In the genomic region with DNA sequence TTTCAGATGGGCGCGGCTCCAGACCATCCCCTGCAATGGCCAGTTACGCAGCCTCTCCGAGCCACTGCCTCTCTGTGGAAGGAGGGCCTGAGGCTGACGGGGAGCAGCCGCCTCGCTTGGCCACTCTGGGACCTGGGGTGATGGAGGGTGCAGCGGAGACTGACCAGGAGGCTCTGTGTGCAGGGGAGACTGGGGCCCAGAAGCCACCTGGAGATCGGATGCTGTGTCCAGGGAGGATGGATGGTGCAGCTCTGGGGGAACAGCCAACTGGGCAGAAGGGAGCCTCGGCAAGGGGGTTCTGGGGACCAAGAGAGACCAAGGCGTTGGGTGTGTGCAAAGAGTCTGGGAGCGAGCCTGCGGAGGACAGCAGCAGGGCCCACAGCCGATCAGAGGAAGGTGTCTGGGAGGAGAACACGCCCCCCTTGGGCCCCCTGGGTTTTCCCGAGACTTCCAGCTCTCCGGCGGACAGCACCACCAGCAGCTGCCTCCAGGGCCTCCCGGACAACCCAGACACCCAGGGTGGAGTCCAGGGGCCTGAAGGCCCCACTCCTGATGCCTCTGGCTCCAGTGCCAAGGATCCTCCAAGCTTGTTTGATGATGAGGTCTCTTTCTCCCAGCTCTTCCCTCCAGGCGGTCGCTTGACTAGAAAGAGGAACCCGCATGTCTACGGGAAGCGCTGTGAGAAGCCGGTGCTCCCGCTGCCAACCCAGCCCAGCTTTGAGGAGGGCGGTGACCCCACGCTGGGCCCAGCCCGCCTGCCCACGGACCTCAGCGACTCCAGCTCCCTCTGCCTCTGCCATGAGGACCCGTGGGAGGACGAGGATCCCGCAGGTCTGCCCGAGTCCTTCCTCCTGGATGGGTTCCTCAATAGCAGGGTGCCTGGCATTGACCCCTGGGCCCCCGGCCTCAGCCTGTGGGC, we compare ENCODE assay signal across 24 cellular contexts.
"Had no signal": no experiment of that assay in that cellular context is flagged by ENCODE, and none has a peak within 500 bp of the region (broad histone marks: within the 10 kb centered on the region; RNA-seq: fewer than 3 reads in every experiment).

No MANE protein-coding gene starts in this region.

- H3K9me3 Mint-ChIP-seq: activated CD4-positive, alpha-beta T cell treated with anti-CD3 and anti-CD28 coated beads, Interleukin-2, amount 10 ng/mL, durations not matched to agents 7 days and 5 days; activated CD8-positive, alpha-beta T cell treated with anti-CD3 and anti-CD28 coated beads for 36 hours; activated naive CD4-positive, alpha-beta T cell treated with anti-CD3 and anti-CD28 coated beads, Interleukin-2, amount 50 U/mL, for 24 hours; brain; dendritic cell treated with granulocyte-macrophage colony-stimulating factor and Interleukin-4, amounts not matched to agents 40 ng/mL and 50 ng/mL, for 4 days; immature natural killer cell; mesothelial cell of epicardium; natural killer cell; stimulated activated naive CD8-positive, alpha-beta T cell treated with anti-CD3 and anti-CD28 coated beads, Interleukin-15, amount 100 ng/mL, for 72 hours had no signal

- H3K4me3 ChIP-seq: left ventricle myocardium inferior, tibial nerve had no signal

- H3K4me1 Mint-ChIP-seq: activated CD4-positive, alpha-beta T cell treated with anti-CD3 and anti-CD28 coated beads, Interleukin-2, amount 10 ng/mL, durations not matched to agents 7 days and 5 days; activated naive CD4-positive, alpha-beta T cell treated with anti-CD3 and anti-CD28 coated beads, Interleukin-2, amount 50 U/mL, for 24 hours; brain; mesothelial cell of epicardium had no signal

- H3K36me3 Mint-ChIP-seq: activated CD8-positive, alpha-beta memory T cell treated with anti-CD3 and anti-CD28 coated beads, Interleukin-2, amount 10 ng/mL, durations not matched to agents 7 days and 5 days; activated naive CD4-positive, alpha-beta T cell treated with anti-CD3 and anti-CD28 coated beads, Interleukin-2, amount 50 U/mL, for 24 hours; brain; immature natural killer cell; mesothelial cell of epicardium; natural killer cell had no signal

- H3K27ac ChIP-seq: left ventricle myocardium inferior, tibial nerve, WERI-Rb-1 had no signal

- H3K27me3 Mint-ChIP-seq: activated CD8-positive, alpha-beta T cell treated with anti-CD3 and anti-CD28 coated beads for 36 hours; activated naive CD4-positive, alpha-beta T cell treated with anti-CD3 and anti-CD28 coated beads, Interleukin-2, amount 50 U/mL, for 24 hours; brain; stimulated activated naive CD8-positive, alpha-beta T cell treated with anti-CD3 and anti-CD28 coated beads, Interleukin-15, amount 100 ng/mL, for 72 hours had no signal

- DNase-seq: activated CD4-positive, alpha-beta T cell treated with anti-CD3 and anti-CD28 coated beads, Interleukin-2, amount 10 ng/mL, durations not matched to agents 7 days and 5 days; activated CD4-positive, CD25-positive, alpha-beta regulatory T cell treated with anti-CD3 and anti-CD28 coated beads, Interleukin-2, amount 50 U/mL, for 72 hours; activated CD8-positive, alpha-beta memory T cell treated with anti-CD3 and anti-CD28 coated beads, Interleukin-2, amount 10 ng/mL, durations not matched to agents 7 days and 5 days; activated CD8-positive, alpha-beta T cell treated with anti-CD3 and anti-CD28 coated beads for 36 hours; activated effector memory CD4-positive, alpha-beta T cell treated with anti-CD3 and anti-CD28 coated beads, Interleukin-2, amount 50 U/mL, for 16 hours; activated T-cell treated with anti-CD3 and anti-CD28 coated beads for 4 hours; anterior cingulate cortex; effector CD4-positive, alpha-beta T cell; erythroblast; foreskin fibroblast; immature natural killer cell; kidney glomerular epithelial cell; left ventricle myocardium inferior; natural killer cell; stimulated activated CD4-positive, alpha-beta T cell treated with anti-CD3 and anti-CD28 coated beads, Interleukin-12 subunit alpha, Interleukin-12 subunit beta, amount 100 ng/mL, for 4 hours; stimulated activated CD4-positive, alpha-beta T cell treated with anti-CD3 and anti-CD28 coated beads, Interleukin-4, amount 100 ng/mL, for 4 hours; stimulated activated naive CD8-positive, alpha-beta T cell treated with anti-CD3 and anti-CD28 coated beads, Interleukin-15, amount 100 ng/mL, for 72 hours; WERI-Rb-1 had no signal

- H3K36me3 ChIP-seq: left ventricle myocardium inferior, tibial nerve, WERI-Rb-1 had no signal

- ATAC-seq: activated CD8-positive, alpha-beta memory T cell treated with anti-CD3 and anti-CD28 coated beads, Interleukin-2, amount 10 ng/mL, durations not matched to agents 7 days and 5 days; activated CD8-positive, alpha-beta T cell treated with anti-CD3 and anti-CD28 coated beads for 36 hours; natural killer cell; stimulated activated naive CD8-positive, alpha-beta T cell treated with anti-CD3 and anti-CD28 coated beads, Interleukin-15, amount 100 ng/mL, for 72 hours had no signal

- H3K27ac Mint-ChIP-seq: activated CD4-positive, alpha-beta T cell treated with anti-CD3 and anti-CD28 coated beads, Interleukin-2, amount 10 ng/mL, durations not matched to agents 7 days and 5 days; activated CD8-positive, alpha-beta memory T cell treated with anti-CD3 and anti-CD28 coated beads, Interleukin-2, amount 10 ng/mL, durations not matched to agents 7 days and 5 days; activated CD8-positive, alpha-beta T cell treated with anti-CD3 and anti-CD28 coated beads for 36 hours; activated naive CD4-positive, alpha-beta T cell treated with anti-CD3 and anti-CD28 coated beads, Interleukin-2, amount 50 U/mL, for 24 hours; dendritic cell treated with granulocyte-macrophage colony-stimulating factor and Interleukin-4, amounts not matched to agents 40 ng/mL and 50 ng/mL, for 4 days; immature natural killer cell; natural killer cell; progenitor cell of endocrine pancreas; stimulated activated naive CD8-positive, alpha-beta T cell treated with anti-CD3 and anti-CD28 coated beads, Interleukin-15, amount 100 ng/mL, for 72 hours had no signal

- H3K4me3 Mint-ChIP-seq: activated CD4-positive, alpha-beta T cell treated with anti-CD3 and anti-CD28 coated beads, Interleukin-2, amount 10 ng/mL, durations not matched to agents 7 days and 5 days; activated CD8-positive, alpha-beta memory T cell treated with anti-CD3 and anti-CD28 coated beads, Interleukin-2, amount 10 ng/mL, durations not matched to agents 7 days and 5 days; activated CD8-positive, alpha-beta T cell treated with anti-CD3 and anti-CD28 coated beads for 36 hours; activated naive CD4-positive, alpha-beta T cell treated with anti-CD3 and anti-CD28 coated beads, Interleukin-2, amount 50 U/mL, for 24 hours; brain; dendritic cell treated with granulocyte-macrophage colony-stimulating factor and Interleukin-4, amounts not matched to agents 40 ng/mL and 50 ng/mL, for 4 days; immature natural killer cell; mesothelial cell of epicardium; natural killer cell; stimulated activated naive CD8-positive, alpha-beta T cell treated with anti-CD3 and anti-CD28 coated beads, Interleukin-15, amount 100 ng/mL, for 72 hours had no signal

- H3K9me3 ChIP-seq: left ventricle myocardium inferior, tibial nerve had no signal
